ENCODE assay signal across 27 cellular contexts in the genomic region with DNA sequence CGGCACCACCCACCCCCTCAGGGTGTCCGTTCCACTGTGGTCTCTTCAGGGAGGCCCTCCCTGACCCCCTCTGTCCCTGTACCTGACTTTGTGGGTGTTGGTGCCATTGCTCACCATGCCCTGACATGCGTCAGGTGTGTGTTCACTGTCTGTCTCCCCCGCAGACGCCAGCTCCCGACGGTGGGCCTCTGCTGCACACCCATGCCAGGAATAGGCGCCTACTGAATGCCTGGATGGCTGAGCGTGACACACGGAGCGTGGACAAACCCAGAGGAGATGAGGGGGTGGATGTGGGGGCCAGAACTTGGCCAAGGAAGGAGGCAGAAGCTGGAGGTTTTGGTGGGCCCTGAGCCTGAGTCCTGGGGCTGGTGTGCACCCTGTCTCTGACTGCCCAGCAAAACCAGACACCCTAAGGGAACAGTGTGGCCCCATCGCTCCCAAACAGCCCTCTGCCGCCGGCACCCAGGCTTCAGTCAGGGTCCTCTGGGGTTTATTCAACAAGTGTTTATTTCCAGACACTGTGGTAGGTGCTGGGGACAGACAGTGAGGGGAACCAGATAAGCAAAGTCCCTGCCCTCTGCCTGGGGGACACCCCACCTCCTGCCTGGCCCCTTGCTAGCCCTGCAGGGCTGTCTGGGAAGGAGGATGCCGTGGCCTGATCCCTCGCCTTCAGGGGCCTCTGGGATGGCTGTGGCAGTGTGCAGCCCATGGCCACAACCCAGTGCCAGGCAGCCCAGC.
"Had no signal": no experiment of that assay in that cellular context is flagged by ENCODE, and none has a peak within 500 bp of the region (broad histone marks: within the 10 kb centered on the region; RNA-seq: fewer than 3 reads in every experiment).

No MANE protein-coding gene starts in this region.

- H3K27ac ChIP-seq: RWPE1, SK-N-MC had no signal

- H3K4me3 ChIP-seq: SK-N-MC had no signal

- ATAC-seq: activated CD8-positive, alpha-beta memory T cell treated with anti-CD3 and anti-CD28 coated beads, Interleukin-2, amount 10 ng/mL, durations not matched to agents 7 days and 5 days; Panc1; T-cell had no signal

- DNase-seq: activated B cell treated with CpG ODN at 0.5 μM for 24 hours; activated CD4-positive, alpha-beta T cell treated with anti-CD3 and anti-CD28 coated beads for 1 hour; activated CD4-positive, alpha-beta T cell treated with anti-CD3 and anti-CD28 coated beads, Interleukin-2, amount 10 ng/mL, durations not matched to agents 24 days and 14 days; activated CD4-positive, alpha-beta T cell treated with anti-CD3 and anti-CD28 coated beads, Interleukin-2, amount 50 U/mL, for 48 hours; activated CD8-positive, alpha-beta memory T cell treated with anti-CD3 and anti-CD28 coated beads, Interleukin-2, amount 10 ng/mL, durations not matched to agents 7 days and 5 days; activated effector memory CD4-positive, alpha-beta T cell treated with Interleukin-2 at 50 U/mL for 16 hours; activated naive CD4-positive, alpha-beta T cell; activated naive CD8-positive, alpha-beta T cell treated with anti-CD3 and anti-CD28 coated beads, Interleukin-2, amount 50 U/mL, for 24 hours; activated T-cell treated with anti-CD3 and anti-CD28 coated beads, Interleukin-2, amount 50 U/mL, for 24 hours; amniotic stem cell; Karpas-422; MM.1S; NCI-H1105; NCI-H1436; NCI-H1694 treated with DMSO at 0.1 percent for 48 hours; NCI-H2081; NCI-H510A treated with DMSO at 0.1 percent for 48 hours; NCI-H69; NK-92 treated with Interleukin-12 subunit alpha and Interleukin-12 subunit beta, amount 100 ng/mL, for 24 hours; OCI-M1; SIG-M5; T-cell; T-helper 2 cell; T1000 had no signal
